ENCODE assay signal across 2 cellular contexts in the genomic region with DNA sequence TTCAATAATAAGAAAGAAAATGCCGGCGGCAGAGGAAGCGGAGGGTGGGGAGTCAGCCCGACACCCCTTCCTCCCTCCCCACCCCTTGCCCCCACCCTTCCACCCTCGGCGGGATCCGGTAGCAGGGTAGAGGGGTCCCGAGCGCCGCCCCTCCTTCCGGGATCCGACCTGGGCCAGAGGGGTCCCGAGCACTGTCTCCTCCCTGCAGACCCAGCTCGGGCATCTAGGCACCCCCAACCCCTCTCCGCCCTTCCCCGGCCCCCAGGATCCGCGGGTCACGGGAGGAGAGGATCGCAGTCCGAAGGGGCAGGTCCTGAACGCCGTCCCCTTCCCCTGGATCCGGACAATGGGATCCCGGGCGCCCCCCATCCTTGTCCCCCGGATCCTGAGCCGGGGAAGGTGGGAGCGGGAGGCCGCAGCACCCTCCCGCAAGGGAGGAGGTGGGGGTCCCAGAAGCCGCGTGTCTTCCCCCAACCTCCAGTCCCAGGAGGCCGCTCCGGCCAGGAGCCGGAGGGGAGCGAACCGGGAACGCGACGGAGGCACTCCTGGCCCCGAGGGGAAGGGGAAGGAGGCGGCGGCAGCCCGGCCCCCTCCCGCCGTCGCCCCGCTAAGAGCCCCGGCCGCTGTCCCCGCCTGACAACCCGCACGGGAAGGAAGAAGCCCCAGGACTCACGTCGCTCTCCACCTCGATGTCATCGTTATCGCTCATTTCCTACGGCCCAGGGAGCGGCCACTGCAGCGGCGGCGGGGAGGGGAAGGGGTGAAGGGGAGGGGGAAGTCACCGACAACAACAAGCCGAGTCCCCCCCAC.
TF ChIP-seq lines count a peak whose summit lies in the region.

No MANE protein-coding gene starts in this region.

TF ChIP-seq in HEK293, 187 proteins besides CTCF, POLR2A, EP300 and RAD21 (continued from another document and continues in another):
- TF ChIP-seq, protein P1, sequence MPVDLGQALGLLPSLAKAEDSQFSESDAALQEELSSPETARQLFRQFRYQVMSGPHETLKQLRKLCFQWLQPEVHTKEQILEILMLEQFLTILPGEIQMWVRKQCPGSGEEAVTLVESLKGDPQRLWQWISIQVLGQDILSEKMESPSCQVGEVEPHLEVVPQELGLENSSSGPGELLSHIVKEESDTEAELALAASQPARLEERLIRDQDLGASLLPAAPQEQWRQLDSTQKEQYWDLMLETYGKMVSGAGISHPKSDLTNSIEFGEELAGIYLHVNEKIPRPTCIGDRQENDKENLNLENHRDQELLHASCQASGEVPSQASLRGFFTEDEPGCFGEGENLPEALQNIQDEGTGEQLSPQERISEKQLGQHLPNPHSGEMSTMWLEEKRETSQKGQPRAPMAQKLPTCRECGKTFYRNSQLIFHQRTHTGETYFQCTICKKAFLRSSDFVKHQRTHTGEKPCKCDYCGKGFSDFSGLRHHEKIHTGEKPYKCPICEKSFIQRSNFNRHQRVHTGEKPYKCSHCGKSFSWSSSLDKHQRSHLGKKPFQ (tag by site-specific recombination; IDR thresholded peaks at IDR 0.05) = no peak
- TF ChIP-seq, protein P2, sequence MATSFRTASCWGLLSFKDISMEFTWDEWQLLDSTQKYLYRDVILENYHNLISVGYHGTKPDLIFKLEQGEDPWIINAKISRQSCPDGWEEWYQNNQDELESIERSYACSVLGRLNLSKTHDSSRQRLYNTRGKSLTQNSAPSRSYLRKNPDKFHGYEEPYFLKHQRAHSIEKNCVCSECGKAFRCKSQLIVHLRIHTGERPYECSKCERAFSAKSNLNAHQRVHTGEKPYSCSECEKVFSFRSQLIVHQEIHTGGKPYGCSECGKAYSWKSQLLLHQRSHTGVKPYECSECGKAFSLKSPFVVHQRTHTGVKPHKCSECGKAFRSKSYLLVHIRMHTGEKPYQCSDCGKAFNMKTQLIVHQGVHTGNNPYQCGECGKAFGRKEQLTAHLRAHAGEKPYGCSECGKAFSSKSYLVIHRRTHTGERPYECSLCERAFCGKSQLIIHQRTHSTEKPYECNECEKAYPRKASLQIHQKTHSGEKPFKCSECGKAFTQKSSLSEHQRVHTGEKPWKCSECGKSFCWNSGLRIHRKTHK (tag by site-specific recombination; IDR thresholded peaks at IDR 0.05) = no peak
- TF ChIP-seq, protein P3, sequence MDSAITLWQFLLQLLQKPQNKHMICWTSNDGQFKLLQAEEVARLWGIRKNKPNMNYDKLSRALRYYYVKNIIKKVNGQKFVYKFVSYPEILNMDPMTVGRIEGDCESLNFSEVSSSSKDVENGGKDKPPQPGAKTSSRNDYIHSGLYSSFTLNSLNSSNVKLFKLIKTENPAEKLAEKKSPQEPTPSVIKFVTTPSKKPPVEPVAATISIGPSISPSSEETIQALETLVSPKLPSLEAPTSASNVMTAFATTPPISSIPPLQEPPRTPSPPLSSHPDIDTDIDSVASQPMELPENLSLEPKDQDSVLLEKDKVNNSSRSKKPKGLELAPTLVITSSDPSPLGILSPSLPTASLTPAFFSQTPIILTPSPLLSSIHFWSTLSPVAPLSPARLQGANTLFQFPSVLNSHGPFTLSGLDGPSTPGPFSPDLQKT (IDR thresholded peaks at IDR 0.05; ENCODE audit: borderline replicate concordance, low read depth, low read length) = no peak
- TF ChIP-seq ZNF366 (tag by site-specific recombination; conservative IDR thresholded peaks at IDR 0.05) = no peak
- TF ChIP-seq, protein P4, sequence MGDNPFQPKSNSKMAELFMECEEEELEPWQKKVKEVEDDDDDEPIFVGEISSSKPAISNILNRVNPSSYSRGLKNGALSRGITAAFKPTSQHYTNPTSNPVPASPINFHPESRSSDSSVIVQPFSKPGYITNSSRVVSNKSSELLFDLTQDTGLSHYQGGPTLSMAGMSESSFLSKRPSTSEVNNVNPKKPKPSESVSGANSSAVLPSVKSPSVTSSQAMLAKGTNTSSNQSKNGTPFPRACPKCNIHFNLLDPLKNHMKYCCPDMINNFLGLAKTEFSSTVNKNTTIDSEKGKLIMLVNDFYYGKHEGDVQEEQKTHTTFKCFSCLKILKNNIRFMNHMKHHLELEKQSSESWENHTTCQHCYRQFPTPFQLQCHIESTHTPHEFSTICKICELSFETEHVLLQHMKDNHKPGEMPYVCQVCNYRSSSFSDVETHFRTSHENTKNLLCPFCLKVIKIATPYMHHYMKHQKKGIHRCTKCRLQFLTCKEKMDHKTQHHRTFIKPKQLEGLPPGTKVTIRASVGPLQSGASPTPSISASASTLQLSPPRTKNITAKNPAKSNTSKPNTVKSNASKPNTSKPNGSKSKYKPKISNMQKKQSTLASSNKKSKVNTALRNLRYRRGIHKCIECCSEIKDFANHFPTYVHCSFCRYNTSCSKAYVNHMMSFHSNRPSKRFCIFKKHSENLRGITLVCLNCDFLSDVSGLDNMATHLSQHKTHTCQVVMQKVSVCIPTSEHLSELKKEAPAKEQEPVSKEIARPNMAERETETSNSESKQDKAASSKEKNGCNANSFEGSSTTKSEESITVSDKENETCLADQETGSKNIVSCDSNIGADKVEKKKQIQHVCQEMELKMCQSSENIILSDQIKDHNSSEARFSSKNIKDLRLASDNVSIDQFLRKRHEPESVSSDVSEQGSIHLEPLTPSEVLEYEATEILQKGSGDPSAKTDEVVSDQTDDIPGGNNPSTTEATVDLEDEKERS (tag by site-specific recombination; IDR thresholded peaks at IDR 0.05) = no peak
- TF ChIP-seq, protein P5, sequence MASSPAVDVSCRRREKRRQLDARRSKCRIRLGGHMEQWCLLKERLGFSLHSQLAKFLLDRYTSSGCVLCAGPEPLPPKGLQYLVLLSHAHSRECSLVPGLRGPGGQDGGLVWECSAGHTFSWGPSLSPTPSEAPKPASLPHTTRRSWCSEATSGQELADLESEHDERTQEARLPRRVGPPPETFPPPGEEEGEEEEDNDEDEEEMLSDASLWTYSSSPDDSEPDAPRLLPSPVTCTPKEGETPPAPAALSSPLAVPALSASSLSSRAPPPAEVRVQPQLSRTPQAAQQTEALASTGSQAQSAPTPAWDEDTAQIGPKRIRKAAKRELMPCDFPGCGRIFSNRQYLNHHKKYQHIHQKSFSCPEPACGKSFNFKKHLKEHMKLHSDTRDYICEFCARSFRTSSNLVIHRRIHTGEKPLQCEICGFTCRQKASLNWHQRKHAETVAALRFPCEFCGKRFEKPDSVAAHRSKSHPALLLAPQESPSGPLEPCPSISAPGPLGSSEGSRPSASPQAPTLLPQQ (tag by site-specific recombination; IDR thresholded peaks at IDR 0.05) = 0 out of 2 replicates have a peak, but pooled peaks have one; percentile 8
- no peak for TF ChIP-seq ZNF350 (tag by site-specific recombination; IDR thresholded peaks at IDR 0.05)
- TF ChIP-seq, protein P6, sequence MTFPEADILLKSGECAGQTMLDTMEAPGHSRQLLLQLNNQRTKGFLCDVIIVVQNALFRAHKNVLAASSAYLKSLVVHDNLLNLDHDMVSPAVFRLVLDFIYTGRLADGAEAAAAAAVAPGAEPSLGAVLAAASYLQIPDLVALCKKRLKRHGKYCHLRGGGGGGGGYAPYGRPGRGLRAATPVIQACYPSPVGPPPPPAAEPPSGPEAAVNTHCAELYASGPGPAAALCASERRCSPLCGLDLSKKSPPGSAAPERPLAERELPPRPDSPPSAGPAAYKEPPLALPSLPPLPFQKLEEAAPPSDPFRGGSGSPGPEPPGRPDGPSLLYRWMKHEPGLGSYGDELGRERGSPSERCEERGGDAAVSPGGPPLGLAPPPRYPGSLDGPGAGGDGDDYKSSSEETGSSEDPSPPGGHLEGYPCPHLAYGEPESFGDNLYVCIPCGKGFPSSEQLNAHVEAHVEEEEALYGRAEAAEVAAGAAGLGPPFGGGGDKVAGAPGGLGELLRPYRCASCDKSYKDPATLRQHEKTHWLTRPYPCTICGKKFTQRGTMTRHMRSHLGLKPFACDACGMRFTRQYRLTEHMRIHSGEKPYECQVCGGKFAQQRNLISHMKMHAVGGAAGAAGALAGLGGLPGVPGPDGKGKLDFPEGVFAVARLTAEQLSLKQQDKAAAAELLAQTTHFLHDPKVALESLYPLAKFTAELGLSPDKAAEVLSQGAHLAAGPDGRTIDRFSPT (tag by site-specific recombination; IDR thresholded peaks at IDR 0.05) = no peak
- TF ChIP-seq ZNF221 (tag by site-specific recombination; IDR thresholded peaks at IDR 0.05; ENCODE audit: borderline replicate concordance) = no peak
- TF ChIP-seq RBAK (tag by site-specific recombination; IDR thresholded peaks at IDR 0.05) = no peak

TF ChIP-seq in SK-N-SH treated with all-trans-retinoic acid at 6 μM for 48 hours, 23 proteins besides CTCF, POLR2A, EP300 and RAD21 (continued from another document):
- TF ChIP-seq, protein P7, sequence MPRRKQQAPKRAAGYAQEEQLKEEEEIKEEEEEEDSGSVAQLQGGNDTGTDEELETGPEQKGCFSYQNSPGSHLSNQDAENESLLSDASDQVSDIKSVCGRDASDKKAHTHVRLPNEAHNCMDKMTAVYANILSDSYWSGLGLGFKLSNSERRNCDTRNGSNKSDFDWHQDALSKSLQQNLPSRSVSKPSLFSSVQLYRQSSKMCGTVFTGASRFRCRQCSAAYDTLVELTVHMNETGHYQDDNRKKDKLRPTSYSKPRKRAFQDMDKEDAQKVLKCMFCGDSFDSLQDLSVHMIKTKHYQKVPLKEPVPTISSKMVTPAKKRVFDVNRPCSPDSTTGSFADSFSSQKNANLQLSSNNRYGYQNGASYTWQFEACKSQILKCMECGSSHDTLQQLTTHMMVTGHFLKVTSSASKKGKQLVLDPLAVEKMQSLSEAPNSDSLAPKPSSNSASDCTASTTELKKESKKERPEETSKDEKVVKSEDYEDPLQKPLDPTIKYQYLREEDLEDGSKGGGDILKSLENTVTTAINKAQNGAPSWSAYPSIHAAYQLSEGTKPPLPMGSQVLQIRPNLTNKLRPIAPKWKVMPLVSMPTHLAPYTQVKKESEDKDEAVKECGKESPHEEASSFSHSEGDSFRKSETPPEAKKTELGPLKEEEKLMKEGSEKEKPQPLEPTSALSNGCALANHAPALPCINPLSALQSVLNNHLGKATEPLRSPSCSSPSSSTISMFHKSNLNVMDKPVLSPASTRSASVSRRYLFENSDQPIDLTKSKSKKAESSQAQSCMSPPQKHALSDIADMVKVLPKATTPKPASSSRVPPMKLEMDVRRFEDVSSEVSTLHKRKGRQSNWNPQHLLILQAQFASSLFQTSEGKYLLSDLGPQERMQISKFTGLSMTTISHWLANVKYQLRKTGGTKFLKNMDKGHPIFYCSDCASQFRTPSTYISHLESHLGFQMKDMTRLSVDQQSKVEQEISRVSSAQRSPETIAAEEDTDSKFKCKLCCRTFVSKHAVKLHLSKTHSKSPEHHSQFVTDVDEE (CRISPR knock-in tag; IDR thresholded peaks at IDR 0.05) = no peak
- TF ChIP-seq TCF4 (CRISPR knock-in tag; IDR thresholded peaks at IDR 0.05; ENCODE audit: borderline replicate concordance) (no peak), ZFP30 (CRISPR knock-in tag; IDR thresholded peaks at IDR 0.05) (no peak)
